In the genomic region with DNA sequence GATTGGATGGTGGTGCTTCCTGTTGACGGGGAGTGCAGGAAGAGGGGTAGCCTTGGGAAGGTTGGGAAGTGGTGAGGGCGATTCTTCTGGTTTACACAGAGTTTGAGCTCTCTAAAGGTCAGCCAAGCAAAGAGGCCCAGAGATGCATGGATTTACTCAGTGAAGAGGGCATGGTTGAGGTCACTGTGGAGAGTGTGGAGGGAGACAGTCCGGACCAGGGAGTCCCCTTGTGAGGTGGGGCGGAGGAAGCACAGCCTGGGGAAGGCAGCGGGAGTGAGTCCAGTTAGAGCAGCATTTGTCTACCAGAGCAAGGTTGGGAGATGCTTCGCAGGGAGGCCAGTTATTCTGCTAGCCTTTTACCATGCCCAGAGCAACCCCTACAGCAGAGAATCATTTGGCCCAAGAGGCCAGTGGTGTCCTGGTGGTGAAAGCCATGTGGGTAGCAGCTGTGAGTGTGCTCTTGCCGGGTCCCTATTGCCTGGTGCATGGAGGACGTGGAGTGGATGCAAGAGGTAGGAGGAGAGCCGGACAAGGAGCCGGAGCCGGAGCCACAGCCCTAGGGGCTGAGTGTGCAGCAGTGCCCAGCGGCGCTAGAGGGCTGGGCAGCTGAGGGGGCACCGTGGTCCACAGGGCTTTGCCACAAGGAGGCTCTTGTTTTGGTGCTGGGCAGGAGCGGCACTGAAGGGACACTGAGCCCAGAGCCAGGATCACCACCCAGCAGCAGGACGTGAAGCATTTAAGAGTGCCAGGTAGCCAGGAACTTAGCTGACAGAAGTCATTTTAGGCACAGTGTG, we compare ENCODE assay signal across 25 cellular contexts.
"Had no signal": no experiment of that assay in that cellular context is flagged by ENCODE, and none has a peak within 500 bp of the region (broad histone marks: within the 10 kb centered on the region; RNA-seq: fewer than 3 reads in every experiment).

No MANE protein-coding gene starts in this region.

- H3K4me3 ChIP-seq: breast epithelium, SK-N-MC had no signal

- H3K4me1 Mint-ChIP-seq: activated naive CD4-positive, alpha-beta T cell treated with anti-CD3 and anti-CD28 coated beads, Interleukin-2, amount 50 U/mL, for 24 hours had no signal

- H3K27ac Mint-ChIP-seq: activated naive CD4-positive, alpha-beta T cell treated with anti-CD3 and anti-CD28 coated beads, Interleukin-2, amount 50 U/mL, for 24 hours; activated T-helper 2 cell treated with anti-CD3 and anti-CD28 coated beads, Interferon-gamma antibody, Interleukin-2, Interleukin-4, amounts not matched to agents 10 μg/mL and 5 μg/mL and 100 μg/mL, durations not matched to agents 14 hours and 24 hours and 36 hours; T-helper 2 cell treated with Interferon-gamma antibody and Interleukin-4, amounts not matched to agents 5 μg/mL and 100 μg/mL, for 36 hours had no signal

- ATAC-seq: activated CD4-positive, CD25-positive, alpha-beta regulatory T cell treated with anti-CD3 and anti-CD28 coated beads, Interleukin-2, amount 50 U/mL, for 24 hours; Panc1; Right ventricle myocardium inferior had no signal

- H3K4me1 ChIP-seq: breast epithelium had no signal

- H3K9me3 Mint-ChIP-seq: activated naive CD4-positive, alpha-beta T cell treated with anti-CD3 and anti-CD28 coated beads, Interleukin-2, amount 50 U/mL, for 24 hours; activated T-helper 2 cell treated with anti-CD3 and anti-CD28 coated beads, Interferon-gamma antibody, Interleukin-2, Interleukin-4, amounts not matched to agents 10 μg/mL and 5 μg/mL and 100 μg/mL, durations not matched to agents 14 hours and 24 hours and 36 hours; T-helper 2 cell treated with Interferon-gamma antibody and Interleukin-4, amounts not matched to agents 5 μg/mL and 100 μg/mL, for 36 hours had no signal

- H3K4me3 Mint-ChIP-seq: activated naive CD4-positive, alpha-beta T cell treated with anti-CD3 and anti-CD28 coated beads, Interleukin-2, amount 50 U/mL, for 24 hours; T-helper 2 cell treated with Interferon-gamma antibody and Interleukin-4, amounts not matched to agents 5 μg/mL and 100 μg/mL, for 36 hours had no signal

- H3K9me3 ChIP-seq: breast epithelium had no signal

- DNase-seq: activated CD4-positive, alpha-beta T cell treated with anti-CD3 and anti-CD28 coated beads for 4 hours; activated CD4-positive, alpha-beta T cell treated with anti-CD3 and anti-CD28 coated beads, Interleukin-2, amount 50 U/mL, for 48 hours; activated gamma-delta T cell treated with Interleukin-2 at 50 U/mL for 16 hours; activated T-cell treated with anti-CD3 and anti-CD28 coated beads for 4 hours; activated T-cell treated with anti-CD3 and anti-CD28 coated beads, Interleukin-2, amount 50 U/mL, for 48 hours; central memory CD4-positive, alpha-beta T cell; MM.1S; NCI-H1105; NCI-H1436 treated with DMSO at 0.1 percent for 48 hours; NCI-H187; NCI-H2081; NCI-H510A treated with DMSO at 0.1 percent for 48 hours; NCI-H69; NK-92 treated with Interleukin-12 subunit alpha and Interleukin-12 subunit beta, amount 100 ng/mL, for 24 hours; OCI-M1; RPMI8226; T-helper 1 cell had no signal

- H3K27ac ChIP-seq: breast epithelium, SK-N-MC had no signal

- H3K27me3 ChIP-seq: breast epithelium had no signal

- H3K27me3 Mint-ChIP-seq: activated naive CD4-positive, alpha-beta T cell treated with anti-CD3 and anti-CD28 coated beads, Interleukin-2, amount 50 U/mL, for 24 hours had no signal
